1 cellular context compared by ENCODE assay signal in the genomic region with DNA sequence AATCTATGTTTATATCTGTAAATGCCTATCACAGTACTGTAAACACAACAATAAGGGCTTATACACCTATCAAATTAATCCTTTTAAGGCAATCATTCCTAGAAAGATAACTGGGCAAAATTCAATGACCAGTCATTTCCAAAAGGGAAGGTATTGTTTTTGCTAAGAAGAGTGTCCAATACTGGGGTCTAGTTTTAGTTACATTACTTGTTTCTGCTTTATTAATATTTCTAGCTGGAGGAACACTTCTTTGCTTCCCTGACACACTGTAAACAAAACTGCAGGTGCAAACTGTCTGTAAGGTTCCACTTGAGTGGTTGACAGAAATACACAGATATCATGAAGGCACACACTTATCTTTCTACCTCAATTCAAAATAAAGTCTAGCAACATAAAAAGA.
TF ChIP-seq lines count a peak whose summit lies in the region.

No MANE protein-coding gene starts in this region.

TF ChIP-seq in GM23338, 12 proteins besides CTCF, POLR2A, EP300 and RAD21 (continued from another document):
- TF ChIP-seq, protein P1, sequence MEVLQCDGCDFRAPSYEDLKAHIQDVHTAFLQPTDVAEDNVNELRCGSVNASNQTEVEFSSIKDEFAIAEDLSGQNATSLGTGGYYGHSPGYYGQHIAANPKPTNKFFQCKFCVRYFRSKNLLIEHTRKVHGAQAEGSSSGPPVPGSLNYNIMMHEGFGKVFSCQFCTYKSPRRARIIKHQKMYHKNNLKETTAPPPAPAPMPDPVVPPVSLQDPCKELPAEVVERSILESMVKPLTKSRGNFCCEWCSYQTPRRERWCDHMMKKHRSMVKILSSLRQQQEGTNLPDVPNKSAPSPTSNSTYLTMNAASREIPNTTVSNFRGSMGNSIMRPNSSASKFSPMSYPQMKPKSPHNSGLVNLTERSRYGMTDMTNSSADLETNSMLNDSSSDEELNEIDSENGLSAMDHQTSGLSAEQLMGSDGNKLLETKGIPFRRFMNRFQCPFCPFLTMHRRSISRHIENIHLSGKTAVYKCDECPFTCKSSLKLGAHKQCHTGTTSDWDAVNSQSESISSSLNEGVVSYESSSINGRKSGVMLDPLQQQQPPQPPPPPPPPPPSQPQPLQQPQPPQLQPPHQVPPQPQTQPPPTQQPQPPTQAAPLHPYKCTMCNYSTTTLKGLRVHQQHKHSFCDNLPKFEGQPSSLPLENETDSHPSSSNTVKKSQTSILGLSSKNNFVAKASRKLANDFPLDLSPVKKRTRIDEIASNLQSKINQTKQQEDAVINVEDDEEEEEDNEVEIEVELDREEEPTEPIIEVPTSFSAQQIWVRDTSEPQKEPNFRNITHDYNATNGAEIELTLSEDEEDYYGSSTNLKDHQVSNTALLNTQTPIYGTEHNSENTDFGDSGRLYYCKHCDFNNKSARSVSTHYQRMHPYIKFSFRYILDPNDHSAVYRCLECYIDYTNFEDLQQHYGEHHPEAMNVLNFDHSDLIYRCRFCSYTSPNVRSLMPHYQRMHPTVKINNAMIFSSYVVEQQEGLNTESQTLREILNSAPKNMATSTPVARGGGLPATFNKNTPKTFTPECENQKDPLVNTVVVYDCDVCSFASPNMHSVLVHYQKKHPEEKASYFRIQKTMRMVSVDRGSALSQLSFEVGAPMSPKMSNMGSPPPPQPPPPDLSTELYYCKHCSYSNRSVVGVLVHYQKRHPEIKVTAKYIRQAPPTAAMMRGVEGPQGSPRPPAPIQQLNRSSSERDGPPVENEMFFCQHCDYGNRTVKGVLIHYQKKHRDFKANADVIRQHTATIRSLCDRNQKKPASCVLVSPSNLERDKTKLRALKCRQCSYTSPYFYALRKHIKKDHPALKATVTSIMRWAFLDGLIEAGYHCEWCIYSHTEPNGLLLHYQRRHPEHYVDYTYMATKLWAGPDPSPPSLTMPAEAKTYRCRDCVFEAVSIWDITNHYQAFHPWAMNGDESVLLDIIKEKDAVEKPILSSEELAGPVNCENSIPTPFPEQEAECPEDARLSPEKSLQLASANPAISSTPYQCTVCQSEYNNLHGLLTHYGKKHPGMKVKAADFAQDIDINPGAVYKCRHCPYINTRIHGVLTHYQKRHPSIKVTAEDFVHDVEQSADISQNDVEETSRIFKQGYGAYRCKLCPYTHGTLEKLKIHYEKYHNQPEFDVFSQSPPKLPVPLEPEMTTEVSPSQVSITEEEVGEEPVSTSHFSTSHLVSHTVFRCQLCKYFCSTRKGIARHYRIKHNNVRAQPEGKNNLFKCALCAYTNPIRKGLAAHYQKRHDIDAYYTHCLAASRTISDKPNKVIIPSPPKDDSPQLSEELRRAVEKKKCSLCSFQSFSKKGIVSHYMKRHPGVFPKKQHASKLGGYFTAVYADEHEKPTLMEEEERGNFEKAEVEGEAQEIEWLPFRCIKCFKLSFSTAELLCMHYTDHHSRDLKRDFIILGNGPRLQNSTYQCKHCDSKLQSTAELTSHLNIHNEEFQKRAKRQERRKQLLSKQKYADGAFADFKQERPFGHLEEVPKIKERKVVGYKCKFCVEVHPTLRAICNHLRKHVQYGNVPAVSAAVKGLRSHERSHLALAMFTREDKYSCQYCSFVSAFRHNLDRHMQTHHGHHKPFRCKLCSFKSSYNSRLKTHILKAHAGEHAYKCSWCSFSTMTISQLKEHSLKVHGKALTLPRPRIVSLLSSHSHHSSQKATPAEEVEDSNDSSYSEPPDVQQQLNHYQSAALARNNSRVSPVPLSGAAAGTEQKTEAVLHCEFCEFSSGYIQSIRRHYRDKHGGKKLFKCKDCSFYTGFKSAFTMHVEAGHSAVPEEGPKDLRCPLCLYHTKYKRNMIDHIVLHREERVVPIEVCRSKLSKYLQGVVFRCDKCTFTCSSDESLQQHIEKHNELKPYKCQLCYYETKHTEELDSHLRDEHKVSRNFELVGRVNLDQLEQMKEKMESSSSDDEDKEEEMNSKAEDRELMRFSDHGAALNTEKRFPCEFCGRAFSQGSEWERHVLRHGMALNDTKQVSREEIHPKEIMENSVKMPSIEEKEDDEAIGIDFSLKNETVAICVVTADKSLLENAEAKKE (CRISPR knock-in tag; IDR thresholded peaks at IDR 0.05), result no peak
- TF ChIP-seq POLR2AphosphoS5 (IDR thresholded peaks at IDR 0.05; ENCODE audit: low read depth) (no peak), EZH2phosphoT487 (IDR thresholded peaks at IDR 0.05; ENCODE audit: unreplicated experiment) (no peak), REST (IDR thresholded peaks at IDR 0.05; ENCODE audit: unreplicated experiment) (no peak)
